ENCODE assay signal across 8 cellular contexts in genomic region chr15:59371458-59372351, GRCh38. TPM values are rescaled to one million over a fixed set of nuclear protein-coding genes. Genes with fewer than 3 reads are reported as not detected.
DNase-seq lines count a peak whose midpoint lies in the region; ATAC-seq and TF ChIP-seq lines count a peak whose summit lies in the region.

No MANE protein-coding gene starts in this region.

- peak overlapping the region; percentile 59 for H3K27ac Mint-ChIP-seq in activated CD4-positive, alpha-beta T cell treated with anti-CD3 and anti-CD28 coated beads for 36 hours
- H3K27ac Mint-ChIP-seq in effector memory CD8-positive, alpha-beta T cell = peak overlapping the region in 1 of 2 donors; percentile 56

- H3K9me3 Mint-ChIP-seq in activated CD4-positive, alpha-beta T cell treated with anti-CD3 and anti-CD28 coated beads for 36 hours (ENCODE audit: low read depth) = no peaks in the 10 kb centered on the region
- H3K9me3 Mint-ChIP-seq in effector memory CD8-positive, alpha-beta T cell = no peaks in the 10 kb centered on the region

- TF ChIP-seq POLR2A in transverse colon (IDR thresholded peaks at IDR 0.05) = no peak

- H3K4me3 ChIP-seq in SK-N-MC (peak overlapping the region; percentile 76), mesodermal cell (ENCODE audit: extremely low read depth, insufficient read depth, low read length, poor library complexity, severe bottlenecking) (peak overlapping the region; percentile 76), transverse colon (peak overlapping the region; percentile 63 to 84 (median 74))

- H3K4me1 Mint-ChIP-seq in activated CD4-positive, alpha-beta T cell treated with anti-CD3 and anti-CD28 coated beads for 36 hours = peaks cover 14% of the 10 kb centered on the region
- peaks cover 12 to 23% of the 10 kb centered on the region in 2 donors for H3K4me1 Mint-ChIP-seq in effector memory CD8-positive, alpha-beta T cell (ENCODE audit: low read depth in 2 of 2)

- intact Hi-C loops in activated CD4-positive, alpha-beta T cell treated with anti-CD3 and anti-CD28 coated beads for 36 hours (cut with DNase I, micrococcal nuclease) = loop anchor here (5.0 to 10.0 kb wide), 2 partner anchors 124 to 127 kb away; no protein-coding TSS in a partner anchor
- intact Hi-C loops in transverse colon (cut with DNase I; ENCODE audit: low total_unique reads) = loop anchor here (5.0 kb wide), 1 partner anchor 66 kb away; the partner anchor contains the start of gene FAM81A

- H3K4me1 ChIP-seq in mesodermal cell (ENCODE audit: control insufficient read depth, insufficient read depth, low read length, poor library complexity, severe bottlenecking) (peaks cover 3% of the 10 kb centered on the region), transverse colon (peaks cover 3 to 41% (median 11%) of the 10 kb centered on the region in 4 donors)

- no peak for TF ChIP-seq CTCF in transverse colon (IDR thresholded peaks at IDR 0.05)

- in situ Hi-C loops in transverse colon (cut with MboI; ENCODE audit: low pct_ligation_motif_present in 1 of 4, low pct_unique_long_range_greater_than_20kb in 1 of 4, low sequenced_read_pairs in 3 of 4) = no loop called here

- no peaks in the 10 kb centered on the region for H3K36me3 Mint-ChIP-seq in activated CD4-positive, alpha-beta T cell treated with anti-CD3 and anti-CD28 coated beads for 36 hours (ENCODE audit: low read depth)
- peaks cover 11% of the 10 kb centered on the region for H3K36me3 Mint-ChIP-seq in effector memory CD8-positive, alpha-beta T cell (ENCODE audit: insufficient read depth)

- DNase-seq in activated CD4-positive, alpha-beta T cell treated with anti-CD3 and anti-CD28 coated beads for 36 hours = peak; percentile 31
- DNase-seq in activated CD4-positive, alpha-beta T cell treated with anti-CD3 and anti-CD28 coated beads for 4 hours = no peak
- no peak for DNase-seq in SK-N-MC (ENCODE audit: low read depth, low spot score)
- no peak for DNase-seq in effector memory CD8-positive, alpha-beta T cell
- DNase-seq in transverse colon = peak; percentile 55
- DNase-seq in epidermal melanocyte (ENCODE audit: insufficient read length, low spot score) = no peak

- TF ChIP-seq EP300 in transverse colon (IDR thresholded peaks at IDR 0.05; ENCODE audit: low read depth) = no peak

- H3K36me3 ChIP-seq in SK-N-MC (ENCODE audit: insufficient read depth, low read length) (no peaks in the 10 kb centered on the region), mesodermal cell (ENCODE audit: control insufficient read depth, insufficient read depth, low read length) (no peaks in the 10 kb centered on the region), transverse colon (no peaks in the 10 kb centered on the region)

- CTCF ChIA-PET in activated CD4-positive, alpha-beta T cell treated with anti-CD3 and anti-CD28 coated beads for 36 hours (lab: Charles Lee) = interaction anchor here (1.5 kb wide), 1 partner anchor 11 kb away, joined by 4 read pairs; no protein-coding TSS in a partner anchor

- peaks cover 50% of the 10 kb centered on the region for H3K27me3 Mint-ChIP-seq in activated CD4-positive, alpha-beta T cell treated with anti-CD3 and anti-CD28 coated beads for 36 hours
- peaks cover 68 to 74% of the 10 kb centered on the region in 2 donors for H3K27me3 Mint-ChIP-seq in effector memory CD8-positive, alpha-beta T cell

- WGBS in mesodermal cell (ENCODE audit: insufficient coverage in 2 of 2), 2 experiments = 1% methylated on average over 48 to 74 of the region's 93 CpGs
- WGBS in transverse colon (ENCODE audit: low coverage in 1 of 2), 2 donors = 2 to 18% methylated on average over 4 to 31 of the region's 93 CpGs

- no peaks in the 10 kb centered on the region for H3K27me3 ChIP-seq in transverse colon

- peak; percentile 42 for ATAC-seq in activated CD4-positive, alpha-beta T cell treated with anti-CD3 and anti-CD28 coated beads for 36 hours
- peak; percentile 40 for ATAC-seq in HG02798 (IDR thresholded peaks at IDR 0.05; ENCODE audit: poor library complexity, unreplicated experiment)
- ATAC-seq in effector memory CD8-positive, alpha-beta T cell (replicated peaks) = peak; percentile 71

- POLR2A ChIA-PET in activated CD4-positive, alpha-beta T cell treated with anti-CD3 and anti-CD28 coated beads for 36 hours (lab: Charles Lee) = no interaction called here

- peak overlapping the region; percentile 78 for H3K4me3 Mint-ChIP-seq in activated CD4-positive, alpha-beta T cell treated with anti-CD3 and anti-CD28 coated beads for 36 hours
- peak overlapping the region; percentile 89 for H3K4me3 Mint-ChIP-seq in effector memory CD8-positive, alpha-beta T cell

- H3K27ac ChIP-seq in SK-N-MC (no peak overlapping the region), mesodermal cell (ENCODE audit: low read depth, low read length, severe bottlenecking) (peak overlapping the region; percentile 69), transverse colon (peak overlapping the region; percentile 94 to 96 (median 96))

- H3K9ac ChIP-seq in SK-N-MC (ENCODE audit: insufficient read length) = no peak overlapping the region

- H3K9me3 ChIP-seq in SK-N-MC (ENCODE audit: low read depth, low read length) = no peaks in the 10 kb centered on the region
- H3K9me3 ChIP-seq in mesodermal cell (ENCODE audit: control insufficient read depth, low read length) = no peaks in the 10 kb centered on the region
- no peaks in the 10 kb centered on the region for H3K9me3 ChIP-seq in transverse colon

RNA-seq across cellular contexts. Expression of gene MYO1E, which starts 1.0 kb away (rescaled TPM):
- total RNA-seq in activated CD4-positive, alpha-beta T cell treated with anti-CD3 and anti-CD28 coated beads for 36 hours = 10 to 100 TPM in 1 of 2 experiments, 1 to 10 TPM in 1; 8.0 to 12.6 TPM
- polyA plus RNA-seq in mesodermal cell (2013, experiment 1 of 2) = 45.5 TPM
- polyA plus RNA-seq in mesodermal cell (2013, experiment 2 of 2) = 32.9 TPM
- total RNA-seq in transverse colon = 100 to 1,000 TPM; 131 to 388 (median 345) TPM

Comparison
In these comparisons a context has a peak if more than half of its experiments do, and no peak if none do; other contexts are left out.
1. DNase-seq: peak in activated CD4-positive, alpha-beta T cell treated with anti-CD3 and anti-CD28 coated beads for 36 hours (single experiment) and transverse colon (single experiment); none in activated CD4-positive, alpha-beta T cell treated with anti-CD3 and anti-CD28 coated beads for 4 hours (0 of 2), SK-N-MC (single experiment), effector memory CD8-positive, alpha-beta T cell (0 of 3) and epidermal melanocyte (single experiment).
2. RNA of gene MYO1E, which starts 1.0 kb away (total RNA-seq): 131 to 388 TPM in transverse colon; 8.0 to 12.6 TPM in activated CD4-positive, alpha-beta T cell treated with anti-CD3 and anti-CD28 coated beads for 36 hours; every median in the first group is over 4 times any median in the second.
3. Peak in every context shown above with its lines, with median percentiles within 50 percentile points of each other: ATAC-seq and H3K4me3 ChIP-seq.